In the genomic region with DNA sequence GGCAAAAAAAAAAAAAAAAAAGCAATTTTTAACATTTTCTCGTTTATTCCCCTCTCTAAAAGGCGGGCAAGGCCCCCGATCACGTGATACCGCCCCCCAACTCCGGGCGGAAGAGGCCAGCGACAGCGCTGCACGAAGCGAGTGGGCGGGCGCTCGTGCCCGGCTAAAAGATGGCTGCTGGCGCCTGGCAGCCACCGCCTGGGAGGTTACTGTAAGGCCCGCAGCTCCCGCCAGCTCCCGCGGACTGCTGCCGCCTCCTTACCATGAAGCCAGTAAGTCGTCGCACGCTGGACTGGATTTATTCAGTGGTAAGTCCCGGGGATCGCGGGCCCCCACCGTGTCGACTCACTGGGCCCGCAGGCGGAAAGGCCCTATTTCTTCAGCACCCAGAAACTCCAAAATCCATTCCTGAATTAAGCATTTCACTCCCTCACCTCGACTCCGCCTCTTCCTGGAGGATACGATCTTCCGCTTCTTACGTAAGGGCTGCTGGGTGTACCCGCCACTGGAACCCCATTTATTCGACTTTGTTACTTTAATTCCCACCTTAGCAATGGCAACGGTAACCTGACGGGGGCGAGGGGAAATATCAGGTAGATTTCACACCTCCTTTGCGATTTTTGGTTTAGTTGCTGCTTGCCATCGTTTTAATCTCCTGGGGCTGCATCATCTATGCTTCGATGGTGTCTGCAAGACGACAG, we compare ENCODE assay signal across 8 cellular contexts. TPM values are rescaled to one million over a fixed set of nuclear protein-coding genes. Genes with fewer than 3 reads are reported as not detected.
DNase-seq lines count a peak whose midpoint lies in the region; ATAC-seq and TF ChIP-seq lines count a peak whose summit lies in the region.

A gene with protein sequence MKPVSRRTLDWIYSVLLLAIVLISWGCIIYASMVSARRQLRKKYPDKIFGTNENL (plus strand): TSS at position 156 of the 701 bp plus-strand sequence. CDS start 108 bp downstream, at position 264.
A gene (minus strand): TSS at position 415 of the 701 bp plus-strand sequence. CDS start 150 bp downstream, at position 265.

- POLR2A ChIA-PET in BJ (lab: Charles Lee), result no interaction called here

- H3K4me3 ChIP-seq in BJ (ENCODE audit: low read depth, low read length), result peak within 1 kb of the TSS; percentile 75

- CTCF ChIA-PET in BJ (lab: Yijun Ruan, JAX), result interaction anchor here (0.7 to 4.2 kb wide), 5 partner anchors 11 to 173 kb away, joined by 3 to 22 read pairs (median 3); no protein-coding TSS in a partner anchor

- TF ChIP-seq CTCF in BJ (IDR thresholded peaks at IDR 0.05; ENCODE audit: insufficient read depth, low read depth, low read length), result no peak

- H3K27me3 ChIP-seq in BJ (ENCODE audit: control insufficient read depth, insufficient read depth, low read length), result no peaks in the 10 kb centered on the region

- no peaks in the 10 kb centered on the region for H3K36me3 ChIP-seq in BJ (ENCODE audit: control insufficient read depth, insufficient read depth, low read length)

- peak; percentile 53 for DNase-seq in BJ (ENCODE audit: low read depth)
- peak; percentile 76 for DNase-seq in GM19240 (ENCODE audit: insufficient read length, low spot score)
- DNase-seq in NCI-H524 (lab: John Stamatoyannopoulos, UW), result peak; percentile 75 to 86
- DNase-seq in activated CD4-positive, alpha-beta T cell treated with anti-CD3 and anti-CD28 coated beads for 24 hours (ENCODE audit: low read depth in 2 of 2), result peak; percentile 82 to 86
- peak; percentile 94 for DNase-seq in cerebellum (ENCODE audit: low spot score)
- peak; percentile 91 for DNase-seq in kidney tubule cell (ENCODE audit: low spot score)
- DNase-seq in stimulated activated CD4-positive, alpha-beta T cell treated with anti-CD3 and anti-CD28 coated beads, Interleukin-1b, Interleukin-23, amount 100 ng/mL, for 24 hours (ENCODE audit: low read depth in 4 of 4, low spot score in 1 of 4), result peak; percentile 80 to 84 (median 82)

- peak; percentile 69 for ATAC-seq in HG03457 (IDR thresholded peaks at IDR 0.05; ENCODE audit: unreplicated experiment)

RNA-seq across cellular contexts. Expression of the first gene that starts in this region (rescaled TPM):
- 7.6 and 9.2 TPM in 2 replicates for polyA plus RNA-seq in BJ (2011; rRNA removed)
- 1.0 and 4.2 TPM in 2 replicates for polyA minus RNA-seq in BJ (2011; rRNA and poly(A)+ RNA removed)
- total RNA-seq in cerebellum, result 2.8 TPM

RNA-seq across cellular contexts. Expression of the second gene that starts in this region (rescaled TPM):
- polyA plus RNA-seq in BJ (2011; rRNA removed), result 5.4 and 12.4 TPM in 2 replicates
- 8.5 and 10.2 TPM in 2 replicates for polyA minus RNA-seq in BJ (2011; rRNA and poly(A)+ RNA removed)
- 28.0 TPM for total RNA-seq in cerebellum

Comparison
In these comparisons a context has a peak if more than half of its experiments do, and no peak if none do; other contexts are left out.
1. Peak in every context shown above with its lines: DNase-seq, ATAC-seq and H3K4me3 ChIP-seq.